1 cellular context compared by ENCODE assay signal in the genomic region with DNA sequence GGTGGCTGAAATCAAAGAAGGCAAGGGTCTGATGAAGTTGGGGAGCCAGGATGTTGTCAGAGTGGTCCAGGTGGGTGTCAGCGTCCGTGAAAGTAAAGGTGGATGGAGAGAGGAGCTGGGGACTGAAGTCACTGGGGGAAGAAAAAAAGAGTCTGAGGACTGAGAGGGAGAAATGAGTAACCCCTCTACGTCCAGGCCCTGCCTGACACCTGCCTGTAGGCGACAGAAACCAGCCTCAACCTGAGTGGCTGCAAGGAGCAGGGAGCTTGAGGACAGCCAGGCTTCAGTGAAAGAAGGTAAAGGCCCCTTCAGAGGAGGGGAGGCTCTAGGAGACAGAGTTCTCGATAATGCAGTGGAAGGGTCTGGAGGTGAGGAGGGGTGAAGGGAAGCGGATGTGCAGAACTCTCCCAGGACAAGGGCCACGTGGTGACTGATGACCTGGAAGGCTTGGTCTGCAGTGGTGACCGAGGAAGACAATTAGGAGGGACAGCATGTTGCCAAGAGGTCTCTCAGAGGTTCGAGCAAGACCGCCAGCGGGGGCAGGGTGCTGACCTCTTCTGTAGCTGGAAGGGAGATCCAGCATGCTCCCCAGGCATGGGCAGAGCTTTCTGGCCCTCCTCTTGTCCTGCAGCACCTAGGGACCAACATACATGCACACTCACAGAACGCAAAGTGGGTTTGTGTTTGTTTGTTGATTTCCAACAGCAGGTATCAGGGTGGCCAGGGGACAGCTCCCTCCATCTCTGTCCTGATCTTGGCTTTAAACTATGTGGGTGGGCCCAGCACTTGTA.
TF ChIP-seq lines count a peak whose summit lies in the region.

No MANE protein-coding gene starts in this region.

TF ChIP-seq in HepG2, 621 proteins besides CTCF, POLR2A, EP300 and RAD21 (continued from another document and continues in another):
- TF ChIP-seq ARHGAP35 (CRISPR knock-in tag; IDR thresholded peaks at IDR 0.05; ENCODE audit: borderline replicate concordance), result no peak
- TF ChIP-seq PCBP2 (optimal IDR thresholded peaks at IDR 0.05; ENCODE audit: low read depth, low read length, poor library complexity, severe bottlenecking), result no peak
- peak; percentile 67 for TF ChIP-seq ZNF687 (CRISPR knock-in tag; IDR thresholded peaks at IDR 0.05)
- no peak for TF ChIP-seq SNAPC2 (CRISPR knock-in tag; IDR thresholded peaks at IDR 0.05)
- no peak for TF ChIP-seq HNF4G (IDR thresholded peaks at IDR 0.05; ENCODE audit: borderline replicate concordance, low read depth, low read length)
- no peak for TF ChIP-seq HNF4G (CRISPR knock-in tag; IDR thresholded peaks at IDR 0.05; ENCODE audit: borderline replicate concordance, low read depth)
- TF ChIP-seq ZFYVE20 (CRISPR knock-in tag; IDR thresholded peaks at IDR 0.05; ENCODE audit: borderline replicate concordance, low read depth), result no peak
- TF ChIP-seq ZNF253 (CRISPR knock-in tag; IDR thresholded peaks at IDR 0.05; ENCODE audit: borderline replicate concordance), result no peak
- no peak for TF ChIP-seq SKI (IDR thresholded peaks at IDR 0.05; ENCODE audit: partially characterized antibody)
- no peak for TF ChIP-seq PCBP1 (IDR thresholded peaks at IDR 0.05; ENCODE audit: borderline replicate concordance, low read depth, low read length)
- TF ChIP-seq SMARCE1 (IDR thresholded peaks at IDR 0.05; ENCODE audit: borderline replicate concordance), result no peak
- no peak for TF ChIP-seq ZNF329 (CRISPR knock-in tag; IDR thresholded peaks at IDR 0.05; ENCODE audit: low read depth)
- TF ChIP-seq CBX2 (IDR thresholded peaks at IDR 0.05; ENCODE audit: low read depth, low read length), result no peak
- TF ChIP-seq CBX2 (CRISPR knock-in tag; IDR thresholded peaks at IDR 0.05; ENCODE audit: low read depth), result no peak
- no peak for TF ChIP-seq JUN (CRISPR knock-in tag; IDR thresholded peaks at IDR 0.05)
- no peak for TF ChIP-seq RNF2 (conservative IDR thresholded peaks at IDR 0.05; ENCODE audit: low read depth)
- TF ChIP-seq KLF13 (CRISPR knock-in tag; IDR thresholded peaks at IDR 0.05), result no peak
- TF ChIP-seq ZNF350 (CRISPR knock-in tag; IDR thresholded peaks at IDR 0.05; ENCODE audit: borderline replicate concordance, low read depth), result no peak
- TF ChIP-seq, protein P1, sequence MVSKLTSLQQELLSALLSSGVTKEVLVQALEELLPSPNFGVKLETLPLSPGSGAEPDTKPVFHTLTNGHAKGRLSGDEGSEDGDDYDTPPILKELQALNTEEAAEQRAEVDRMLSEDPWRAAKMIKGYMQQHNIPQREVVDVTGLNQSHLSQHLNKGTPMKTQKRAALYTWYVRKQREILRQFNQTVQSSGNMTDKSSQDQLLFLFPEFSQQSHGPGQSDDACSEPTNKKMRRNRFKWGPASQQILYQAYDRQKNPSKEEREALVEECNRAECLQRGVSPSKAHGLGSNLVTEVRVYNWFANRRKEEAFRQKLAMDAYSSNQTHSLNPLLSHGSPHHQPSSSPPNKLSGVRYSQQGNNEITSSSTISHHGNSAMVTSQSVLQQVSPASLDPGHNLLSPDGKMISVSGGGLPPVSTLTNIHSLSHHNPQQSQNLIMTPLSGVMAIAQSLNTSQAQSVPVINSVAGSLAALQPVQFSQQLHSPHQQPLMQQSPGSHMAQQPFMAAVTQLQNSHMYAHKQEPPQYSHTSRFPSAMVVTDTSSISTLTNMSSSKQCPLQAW (CRISPR knock-in tag; IDR thresholded peaks at IDR 0.05), result no peak
- TF ChIP-seq FOXP1 (IDR thresholded peaks at IDR 0.05), result no peak
- no peak for TF ChIP-seq FOXP1 (CRISPR knock-in tag; IDR thresholded peaks at IDR 0.05)
- TF ChIP-seq ZFP62 (CRISPR knock-in tag; IDR thresholded peaks at IDR 0.05), result no peak
- no peak for TF ChIP-seq ARID3A (IDR thresholded peaks at IDR 0.05; ENCODE audit: low read depth, low read length)
- TF ChIP-seq, protein P2, sequence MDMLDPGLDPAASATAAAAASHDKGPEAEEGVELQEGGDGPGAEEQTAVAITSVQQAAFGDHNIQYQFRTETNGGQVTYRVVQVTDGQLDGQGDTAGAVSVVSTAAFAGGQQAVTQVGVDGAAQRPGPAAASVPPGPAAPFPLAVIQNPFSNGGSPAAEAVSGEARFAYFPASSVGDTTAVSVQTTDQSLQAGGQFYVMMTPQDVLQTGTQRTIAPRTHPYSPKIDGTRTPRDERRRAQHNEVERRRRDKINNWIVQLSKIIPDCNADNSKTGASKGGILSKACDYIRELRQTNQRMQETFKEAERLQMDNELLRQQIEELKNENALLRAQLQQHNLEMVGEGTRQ (IDR thresholded peaks at IDR 0.05; ENCODE audit: low read depth, low read length), result no peak
- TF ChIP-seq, protein P2 (CRISPR knock-in tag; IDR thresholded peaks at IDR 0.05; ENCODE audit: borderline replicate concordance), result no peak
- TF ChIP-seq ZNF225 (CRISPR knock-in tag; IDR thresholded peaks at IDR 0.05), result no peak
- TF ChIP-seq AKAP8 (CRISPR knock-in tag; IDR thresholded peaks at IDR 0.05), result no peak
- TF ChIP-seq ZNF562 (CRISPR knock-in tag; IDR thresholded peaks at IDR 0.05; ENCODE audit: borderline replicate concordance), result no peak
- TF ChIP-seq NFKB2 (CRISPR knock-in tag; IDR thresholded peaks at IDR 0.05; ENCODE audit: borderline replicate concordance), result 0 out of 2 replicates have a peak, but pooled peaks have one; percentile 41
- TF ChIP-seq MTA1 (CRISPR knock-in tag; IDR thresholded peaks at IDR 0.05; ENCODE audit: borderline replicate concordance), result no peak
- TF ChIP-seq ZMYM2 (CRISPR knock-in tag; IDR thresholded peaks at IDR 0.05), result no peak
- TF ChIP-seq ZNF775 (CRISPR knock-in tag; IDR thresholded peaks at IDR 0.05; ENCODE audit: borderline replicate concordance), result no peak
- TF ChIP-seq, protein P3, sequence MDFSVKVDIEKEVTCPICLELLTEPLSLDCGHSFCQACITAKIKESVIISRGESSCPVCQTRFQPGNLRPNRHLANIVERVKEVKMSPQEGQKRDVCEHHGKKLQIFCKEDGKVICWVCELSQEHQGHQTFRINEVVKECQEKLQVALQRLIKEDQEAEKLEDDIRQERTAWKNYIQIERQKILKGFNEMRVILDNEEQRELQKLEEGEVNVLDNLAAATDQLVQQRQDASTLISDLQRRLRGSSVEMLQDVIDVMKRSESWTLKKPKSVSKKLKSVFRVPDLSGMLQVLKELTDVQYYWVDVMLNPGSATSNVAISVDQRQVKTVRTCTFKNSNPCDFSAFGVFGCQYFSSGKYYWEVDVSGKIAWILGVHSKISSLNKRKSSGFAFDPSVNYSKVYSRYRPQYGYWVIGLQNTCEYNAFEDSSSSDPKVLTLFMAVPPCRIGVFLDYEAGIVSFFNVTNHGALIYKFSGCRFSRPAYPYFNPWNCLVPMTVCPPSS (IDR thresholded peaks at IDR 0.05), result no peak
- no peak for TF ChIP-seq ZNF644 (CRISPR knock-in tag; IDR thresholded peaks at IDR 0.05; ENCODE audit: low read depth)
- TF ChIP-seq ZNF607 (CRISPR knock-in tag; IDR thresholded peaks at IDR 0.05; ENCODE audit: borderline replicate concordance), result 0 out of 2 replicates have a peak, but pooled peaks have one; percentile 23
- no peak for TF ChIP-seq RFX3 (CRISPR knock-in tag; IDR thresholded peaks at IDR 0.05)
- TF ChIP-seq ZNF891 (CRISPR knock-in tag; IDR thresholded peaks at IDR 0.05), result no peak
- no peak for TF ChIP-seq MEF2D (CRISPR knock-in tag; IDR thresholded peaks at IDR 0.05)
- TF ChIP-seq, protein P4, sequence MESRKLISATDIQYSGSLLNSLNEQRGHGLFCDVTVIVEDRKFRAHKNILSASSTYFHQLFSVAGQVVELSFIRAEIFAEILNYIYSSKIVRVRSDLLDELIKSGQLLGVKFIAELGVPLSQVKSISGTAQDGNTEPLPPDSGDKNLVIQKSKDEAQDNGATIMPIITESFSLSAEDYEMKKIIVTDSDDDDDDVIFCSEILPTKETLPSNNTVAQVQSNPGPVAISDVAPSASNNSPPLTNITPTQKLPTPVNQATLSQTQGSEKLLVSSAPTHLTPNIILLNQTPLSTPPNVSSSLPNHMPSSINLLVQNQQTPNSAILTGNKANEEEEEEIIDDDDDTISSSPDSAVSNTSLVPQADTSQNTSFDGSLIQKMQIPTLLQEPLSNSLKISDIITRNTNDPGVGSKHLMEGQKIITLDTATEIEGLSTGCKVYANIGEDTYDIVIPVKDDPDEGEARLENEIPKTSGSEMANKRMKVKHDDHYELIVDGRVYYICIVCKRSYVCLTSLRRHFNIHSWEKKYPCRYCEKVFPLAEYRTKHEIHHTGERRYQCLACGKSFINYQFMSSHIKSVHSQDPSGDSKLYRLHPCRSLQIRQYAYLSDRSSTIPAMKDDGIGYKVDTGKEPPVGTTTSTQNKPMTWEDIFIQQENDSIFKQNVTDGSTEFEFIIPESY (CRISPR knock-in tag; IDR thresholded peaks at IDR 0.05), result peak; percentile 52; the same call in 1 of the 2 replicates
- TF ChIP-seq REST (IDR thresholded peaks at IDR 0.05; ENCODE audit: borderline replicate concordance in 1 of 2, low read depth in 1 of 2, low read length in 2 of 2), result no peak
- TF ChIP-seq ZBTB21 (CRISPR knock-in tag; IDR thresholded peaks at IDR 0.05), result no peak
- no peak for TF ChIP-seq IRF2 (CRISPR knock-in tag; IDR thresholded peaks at IDR 0.05)
- TF ChIP-seq ZNF619 (CRISPR knock-in tag; IDR thresholded peaks at IDR 0.05), result no peak
- TF ChIP-seq HNRNPH1 (optimal IDR thresholded peaks at IDR 0.05; ENCODE audit: low read depth, low read length), result no peak
- TF ChIP-seq RBM22 (optimal IDR thresholded peaks at IDR 0.05; ENCODE audit: low read length), result no peak
- TF ChIP-seq NCOA5 (CRISPR knock-in tag; IDR thresholded peaks at IDR 0.05), result no peak
- TF ChIP-seq MAX (IDR thresholded peaks at IDR 0.05), result peak; percentile 25; the same call in 1 of the 2 replicates
- no peak for TF ChIP-seq DPF2 (CRISPR knock-in tag; IDR thresholded peaks at IDR 0.05; ENCODE audit: borderline replicate concordance, low read depth)
- TF ChIP-seq ZBTB38 (CRISPR knock-in tag; IDR thresholded peaks at IDR 0.05), result peak; percentile 69
